ENCODE assay signal across 25 cellular contexts in the genomic region with DNA sequence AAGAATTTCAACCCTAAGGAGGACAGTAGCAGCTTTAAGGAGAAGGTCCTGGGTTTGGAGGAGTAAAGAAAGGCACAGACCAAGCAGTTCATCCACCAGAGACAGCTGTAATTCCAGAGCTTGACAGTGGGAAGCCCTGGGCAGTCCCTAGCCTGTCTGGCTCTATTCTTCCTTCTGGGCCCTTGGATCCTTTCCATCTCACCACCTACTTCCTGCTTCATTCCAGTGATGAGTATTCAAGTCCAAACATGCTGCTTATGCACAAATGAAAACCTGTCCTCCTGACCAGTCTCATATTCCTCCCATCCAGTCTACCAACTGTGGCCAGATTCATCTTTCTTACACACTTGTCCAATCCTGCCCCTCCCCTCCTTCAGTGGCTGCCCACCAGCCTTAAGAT.
A peak's percentile ranks its signal among the peaks of the same experiment; 100 is the strongest.
DNase-seq lines count a peak whose midpoint lies in the region; ATAC-seq and TF ChIP-seq lines count a peak whose summit lies in the region.
"Had no signal": no experiment of that assay in that cellular context is flagged by ENCODE, and none has a peak within 500 bp of the region (broad histone marks: within the 10 kb centered on the region; RNA-seq: fewer than 3 reads in every experiment).

No MANE protein-coding gene starts in this region.

- H2AK5ac ChIP-seq in IMR-90 (ENCODE audit: low read depth, low read length): no peak overlapping the region

- in situ Hi-C loops in IMR-90 (cut with MboI; ENCODE audit: low sequenced_read_pairs): no loop called here

- H4K8ac ChIP-seq in IMR-90 (ENCODE audit: low read depth in 2 of 2, low read length in 2 of 2): no peak overlapping the region

- BruUV-seq in IMR-90 (replicated peaks; lab: Mats Ljungman, UMichigan): no TSS peak
- BruUV-seq in PC-3 (replicated peaks; lab: Mats Ljungman, UMichigan): no TSS peak

- 0 out of 2 replicates have a peak overlapping the region, but pooled peaks have one; percentile 17 for H3K14ac ChIP-seq in IMR-90 (replicated peaks; ENCODE audit: low read depth, low read length)

- CTCF ChIA-PET in IMR-90 (lab: Yijun Ruan, JAX) (no interaction called here), PC-3 (lab: Charles Lee) (no interaction called here)

- no peak overlapping the region for H4K91ac ChIP-seq in IMR-90 (ENCODE audit: insufficient read depth, low read depth, low read length)

- H2AK9ac ChIP-seq in IMR-90 (replicated peaks; ENCODE audit: low read depth, low read length, poor library complexity): no peak overlapping the region

- TF ChIP-seq RAD21 in IMR-90 (IDR thresholded peaks at IDR 0.05; ENCODE audit: low read length): no peak

- peak overlapping the region; percentile 63; the same call in 1 of the 2 replicates for H4K5ac ChIP-seq in IMR-90 (ENCODE audit: low read depth, low read length)

- dilution Hi-C loops in IMR-90 (cut with HindIII; ENCODE audit: low sequenced_read_pairs, unreplicated experiment): no loop called here

- H3K9ac ChIP-seq in IMR-90 (ENCODE audit: low read depth, low read length): no peak overlapping the region
- H3K9ac ChIP-seq in PC-3 (ENCODE audit: low read length): no peak overlapping the region
- H3K9ac ChIP-seq: neural progenitor cell had no signal

- H3K4ac ChIP-seq in IMR-90 (ENCODE audit: low read depth, low read length): peak overlapping the region; percentile 24; the same call in 1 of the 2 replicates

- TF ChIP-seq POLR2A in IMR-90 (IDR thresholded peaks at IDR 0.05; ENCODE audit: low read depth, low read length): no peak

- H4K20me1 ChIP-seq in IMR-90 (ENCODE audit: insufficient read depth, low read length) (no peaks in the 10 kb centered on the region), PC-3 (ENCODE audit: low read length) (no peaks in the 10 kb centered on the region)

- no peaks in the 10 kb centered on the region for H3K9me2 ChIP-seq in PC-3 (replicated peaks; ENCODE audit: low read length)

- H3K9me3 ChIP-seq in IMR-90 (ENCODE audit: control insufficient read depth, insufficient read depth, low read length) (no peaks in the 10 kb centered on the region), mucosa of descending colon (no peaks in the 10 kb centered on the region), PC-3 (ENCODE audit: low read length) (peaks cover 23% of the 10 kb centered on the region; the same call in 1 of the 2 replicates)
- H3K9me3 ChIP-seq: SJSA1, vagina had no signal

- H3K9me1 ChIP-seq in IMR-90 (ENCODE audit: insufficient read depth, low read length): no peaks in the 10 kb centered on the region

- no peaks in the 10 kb centered on the region for H3K27me3 ChIP-seq in IMR-90 (ENCODE audit: control insufficient read depth, insufficient read depth, low read length)
- H3K27me3 ChIP-seq in PC-3 (ENCODE audit: low read length): no peaks in the 10 kb centered on the region
- H3K27me3 ChIP-seq: neural progenitor cell, SJSA1, vagina had no signal

- peak overlapping the region; percentile 34; the same call in 1 of the 2 replicates for H3K4me2 ChIP-seq in IMR-90 (ENCODE audit: low read depth, low read length)
- no peak overlapping the region for H3K4me2 ChIP-seq in PC-3 (ENCODE audit: low read length)
- H3K4me2 ChIP-seq: GM23338, neural progenitor cell had no signal

- no peak overlapping the region for H3K4me3 ChIP-seq in IMR-90 (ENCODE audit: insufficient read depth, low read depth, low read length)
- no peak overlapping the region for H3K4me3 ChIP-seq in choroid plexus epithelial cell (ENCODE audit: low read depth, low read length)
- no peak overlapping the region for H3K4me3 ChIP-seq in mucosa of descending colon
- H3K4me3 ChIP-seq in PC-3 (ENCODE audit: low read length): no peak overlapping the region
- H3K4me3 ChIP-seq: GM12878, GM23338, neural progenitor cell, SJSA1, skin epidermis, vagina had no signal

- H3K23ac ChIP-seq in IMR-90 (ENCODE audit: low read depth, low read length): no peak overlapping the region

- TF ChIP-seq CTCF in IMR-90 (conservative IDR thresholded peaks at IDR 0.05; ENCODE audit: low read depth, low read length) (no peak), choroid plexus epithelial cell (conservative IDR thresholded peaks at IDR 0.05; ENCODE audit: low read depth, low read length) (no peak), mucosa of descending colon (IDR thresholded peaks at IDR 0.05) (no peak), GM10266 (IDR thresholded peaks at IDR 0.05; ENCODE audit: control insufficient read depth, insufficient read depth, low read depth, missing control alignments) (no peak), PC-3 (conservative IDR thresholded peaks at IDR 0.05; ENCODE audit: low read depth, low read length) (no peak)

- H3F3A ChIP-seq in PC-3 (ENCODE audit: low read length, unreplicated experiment): no peaks in the 10 kb centered on the region

- H3K79me1 ChIP-seq in IMR-90 (ENCODE audit: low read depth in 1 of 2, low read length in 2 of 2): no peaks in the 10 kb centered on the region

- ATAC-seq in IMR-90 (ENCODE audit: low read depth) (peak; percentile 64), mucosa of descending colon (peak; percentile 74), PC-3 (no peak)
- ATAC-seq: GM12878; GM23338; Panc1; stimulated activated memory B cell treated with anti-CD40 and anti-IgM and Interleukin-4, amounts not matched to agents 10 μg/mL and 1 μg/mL and 100 μg/mL, for 72 hours; T-helper 17 cell had no signal

- DNase-seq in DMS153 (lab: John Stamatoyannopoulos, UW) (peak; percentile 1), IMR-90 (peak; percentile 49), choroid plexus epithelial cell (ENCODE audit: low read depth) (peak; percentile 54), mucosa of descending colon (peak in 1 of 3 donors; percentile 10), GM10266 (ENCODE audit: extremely low spot score) (no peak), PC-3 (no peak), GM19238 (ENCODE audit: insufficient read length, low spot score) (no peak), retina (no peak)
- DNase-seq: activated CD4-positive, alpha-beta T cell treated with anti-CD3 and anti-CD28 coated beads, Interleukin-2, amount 10 ng/mL, durations not matched to agents 24 days and 14 days; CD4-positive, CD25-positive, alpha-beta regulatory T cell; cortex of kidney; endodermal cell; GF-D8; immature natural killer cell; NCI-H1092 treated with DMSO at 0.1 percent for 48 hours; NCI-H1930; T-helper 17 cell had no signal

- peak overlapping the region; percentile 20; the same call in 1 of the 2 replicates for H2BK120ac ChIP-seq in IMR-90 (ENCODE audit: low read depth, low read length)

- H2AFZ ChIP-seq in IMR-90 (replicated peaks; ENCODE audit: low read length, poor library complexity) (peak overlapping the region; percentile 9), PC-3 (ENCODE audit: low read length) (no peak overlapping the region)
- H2AFZ ChIP-seq: GM23338, neural progenitor cell had no signal

- H3K4me1 ChIP-seq in IMR-90 (ENCODE audit: control insufficient read depth, insufficient read depth, low read length): peaks cover 3% of the 10 kb centered on the region
- no peaks in the 10 kb centered on the region for H3K4me1 ChIP-seq in mucosa of descending colon (ENCODE audit: low read depth)
- no peaks in the 10 kb centered on the region for H3K4me1 ChIP-seq in PC-3 (ENCODE audit: insufficient read depth, low read length)
- H3K4me1 ChIP-seq: neural progenitor cell, SJSA1, vagina had no signal

- H3K36me3 ChIP-seq in IMR-90 (ENCODE audit: control insufficient read depth, insufficient read depth, low read length) (no peaks in the 10 kb centered on the region), mucosa of descending colon (ENCODE audit: low read depth) (no peaks in the 10 kb centered on the region), PC-3 (ENCODE audit: low read depth, low read length) (no peaks in the 10 kb centered on the region)
- H3K36me3 ChIP-seq: neural progenitor cell, SJSA1, vagina had no signal

- H3K56ac ChIP-seq in IMR-90 (ENCODE audit: extremely low read depth, insufficient read depth, low read length): no peak overlapping the region

- H3K18ac ChIP-seq in IMR-90 (ENCODE audit: low read depth, low read length): peak overlapping the region; percentile 23; the same call in 1 of the 2 replicates

- intact Hi-C loops in IMR-90 (cut with micrococcal nuclease): no loop called here
- intact Hi-C loops in mucosa of descending colon (cut with DNase I, micrococcal nuclease): no loop called here
- intact Hi-C loops in PC-3 (cut with micrococcal nuclease): no loop called here

- no peak overlapping the region for H3K27ac ChIP-seq in IMR-90 (ENCODE audit: insufficient read depth, low read length)
- H3K27ac ChIP-seq in PC-3 (ENCODE audit: low read length): no peak overlapping the region
- H3K27ac ChIP-seq: neural progenitor cell, SJSA1, skin epidermis, vagina had no signal

- no peaks in the 10 kb centered on the region for H3K79me2 ChIP-seq in PC-3 (ENCODE audit: low read length)

- H2BK20ac ChIP-seq in IMR-90 (ENCODE audit: low read depth, low read length): no peak overlapping the region

- POLR2A ChIA-PET in IMR-90 (lab: Charles Lee; ENCODE audit: unreplicated experiment) (no interaction called here), PC-3 (lab: Charles Lee; ENCODE audit: unreplicated experiment) (no interaction called here)

- H2BK15ac ChIP-seq in IMR-90 (ENCODE audit: low read depth, low read length): no peak overlapping the region; the same call in 2 of the 3 replicates

- H2BK5ac ChIP-seq in IMR-90 (ENCODE audit: low read depth, low read length, poor library complexity, severe bottlenecking): no peak overlapping the region

TF ChIP-seq in IMR-90, 13 proteins besides CTCF, POLR2A, EP300 and RAD21 (continues in another document):
- no peak for TF ChIP-seq CEBPB (IDR thresholded peaks at IDR 0.05; ENCODE audit: low read depth, low read length)
- no peak for TF ChIP-seq BHLHE40 (IDR thresholded peaks at IDR 0.05; ENCODE audit: low read depth, low read length)
- TF ChIP-seq MAZ (IDR thresholded peaks at IDR 0.05; ENCODE audit: borderline replicate concordance, low read depth, low read length): no peak
- no peak for TF ChIP-seq MXI1 (IDR thresholded peaks at IDR 0.05; ENCODE audit: borderline replicate concordance, low read depth, low read length)
- TF ChIP-seq, protein P1, sequence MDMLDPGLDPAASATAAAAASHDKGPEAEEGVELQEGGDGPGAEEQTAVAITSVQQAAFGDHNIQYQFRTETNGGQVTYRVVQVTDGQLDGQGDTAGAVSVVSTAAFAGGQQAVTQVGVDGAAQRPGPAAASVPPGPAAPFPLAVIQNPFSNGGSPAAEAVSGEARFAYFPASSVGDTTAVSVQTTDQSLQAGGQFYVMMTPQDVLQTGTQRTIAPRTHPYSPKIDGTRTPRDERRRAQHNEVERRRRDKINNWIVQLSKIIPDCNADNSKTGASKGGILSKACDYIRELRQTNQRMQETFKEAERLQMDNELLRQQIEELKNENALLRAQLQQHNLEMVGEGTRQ (IDR thresholded peaks at IDR 0.05; ENCODE audit: low read depth, low read length): no peak
- TF ChIP-seq CHD1 (IDR thresholded peaks at IDR 0.05; ENCODE audit: low read depth, low read length): no peak

Comparison
In these comparisons a context has a peak if more than half of its experiments do, and no peak if none do; other contexts are left out.
1. DNase-seq: peak in DMS153 (single experiment), IMR-90 (single experiment) and choroid plexus epithelial cell (single experiment); none in GM10266 (single experiment), PC-3 (single experiment), GM19238 (single experiment) and retina (single experiment).